In the genomic region with DNA sequence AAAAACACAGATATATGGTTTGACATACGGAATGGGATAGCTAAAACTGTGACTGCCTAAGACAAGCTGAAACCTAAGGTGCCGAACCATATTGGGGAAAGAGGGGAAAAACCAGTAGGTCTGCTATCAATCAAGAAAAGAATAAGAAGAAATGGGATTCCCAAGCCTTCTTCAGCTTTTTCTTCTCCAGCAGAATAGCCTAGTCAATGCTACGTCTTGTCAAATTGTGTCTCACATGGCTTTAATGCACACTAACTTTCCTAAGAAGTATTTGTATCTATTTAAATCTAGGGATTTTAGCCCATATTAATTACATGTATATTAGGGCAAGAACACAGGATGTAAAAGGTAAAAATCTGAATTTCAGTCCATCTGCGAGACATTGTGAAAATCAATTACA, we compare ENCODE assay signal across 9 cellular contexts. TPM values are rescaled to one million over a fixed set of nuclear protein-coding genes. Genes with fewer than 3 reads are reported as not detected.
A peak's percentile ranks its signal among the peaks of the same experiment; 100 is the strongest.
DNase-seq lines count a peak whose midpoint lies in the region; ATAC-seq and TF ChIP-seq lines count a peak whose summit lies in the region.
"Had no signal": no experiment of that assay in that cellular context is flagged by ENCODE, and none has a peak within 500 bp of the region (broad histone marks: within the 10 kb centered on the region; RNA-seq: fewer than 3 reads in every experiment).

No MANE protein-coding gene starts in this region.

- H3K9me3 ChIP-seq in SU-DHL-6 (ENCODE audit: insufficient read depth, low read length), result no peaks in the 10 kb centered on the region
- H3K9me3 ChIP-seq in gastroesophageal sphincter, result no peaks in the 10 kb centered on the region
- no peaks in the 10 kb centered on the region for H3K9me3 ChIP-seq in sigmoid colon

- H4K20me1 ChIP-seq in SU-DHL-6 (ENCODE audit: low read depth, low read length), result no peaks in the 10 kb centered on the region

- TF ChIP-seq EP300 in gastroesophageal sphincter (IDR thresholded peaks at IDR 0.05) (no peak), sigmoid colon (IDR thresholded peaks at IDR 0.05) (no peak)

- peak overlapping the region; percentile 82 for H3K4me2 ChIP-seq in SU-DHL-6 (ENCODE audit: low read depth, low read length, poor library complexity, severe bottlenecking)

- H3F3A ChIP-seq in SU-DHL-6 (ENCODE audit: insufficient read depth), result no peaks in the 10 kb centered on the region

- no peaks in the 10 kb centered on the region for H3K9me2 ChIP-seq in SU-DHL-6 (replicated peaks; ENCODE audit: insufficient read depth, low read length)

- H3K27ac ChIP-seq in SU-DHL-6 (ENCODE audit: low read depth, low read length) (peak overlapping the region; percentile 62; the same call in 1 of the 2 replicates), gastroesophageal sphincter (peak overlapping the region; percentile 41 to 93 (median 90)), sigmoid colon (peak overlapping the region; percentile 79 to 95 (median 87))

- no peak for DNase-seq in GM12865 (ENCODE audit: low read depth)
- no peak for DNase-seq in sigmoid colon
- no peak for DNase-seq in effector CD4-positive, alpha-beta T cell

- H3K9ac ChIP-seq in SU-DHL-6 (ENCODE audit: low read length), result peak overlapping the region; percentile 80

- no peak for TF ChIP-seq CTCF in GM12865 (IDR thresholded peaks at IDR 0.05; ENCODE audit: insufficient read depth, low read depth, low read length, missing control alignments)
- no peak for TF ChIP-seq CTCF in SU-DHL-6 (IDR thresholded peaks at IDR 0.05; ENCODE audit: insufficient read depth, low read length, poor library complexity, severe bottlenecking)
- no peak for TF ChIP-seq CTCF in gastroesophageal sphincter (IDR thresholded peaks at IDR 0.05)
- no peak for TF ChIP-seq CTCF in sigmoid colon (IDR thresholded peaks at IDR 0.05)

- H3K4me1 ChIP-seq in gastroesophageal sphincter (peaks cover 11 to 37% (median 12%) of the 10 kb centered on the region in 3 donors), sigmoid colon (peaks cover 0 to 40% (median 30%) of the 10 kb centered on the region in 4 donors)

- H3K36me3 ChIP-seq in SU-DHL-6 (ENCODE audit: low read length), result no peaks in the 10 kb centered on the region
- H3K36me3 ChIP-seq in gastroesophageal sphincter, result no peaks in the 10 kb centered on the region
- no peaks in the 10 kb centered on the region for H3K36me3 ChIP-seq in sigmoid colon

- H3K4me3 ChIP-seq in GM12865 (ENCODE audit: low read depth, low read length), result peak overlapping the region; percentile 91
- H3K4me3 ChIP-seq in SU-DHL-6 (ENCODE audit: insufficient read depth, low read length, poor library complexity, severe bottlenecking), result peak overlapping the region; percentile 87
- peak overlapping the region; percentile 53 to 87 for H3K4me3 ChIP-seq in gastroesophageal sphincter
- H3K4me3 ChIP-seq in sigmoid colon, result peak overlapping the region; percentile 54 to 93 (median 72)

- H3K27me3 ChIP-seq in SU-DHL-6 (ENCODE audit: low read length), result no peaks in the 10 kb centered on the region
- no peaks in the 10 kb centered on the region for H3K27me3 ChIP-seq in gastroesophageal sphincter
- no peaks in the 10 kb centered on the region for H3K27me3 ChIP-seq in sigmoid colon

- peaks cover 41% of the 10 kb centered on the region for H3K79me2 ChIP-seq in SU-DHL-6 (ENCODE audit: insufficient read depth, low read length)

- 29 to 44% methylated on average over 4 of the region's 4 CpGs for WGBS in gastroesophageal sphincter (ENCODE audit: low coverage in 1 of 2), 2 donors
- 39 to 71% methylated on average over 4 of the region's 4 CpGs for WGBS in sigmoid colon, 2 donors

- ATAC-seq in gastroesophageal sphincter, result no peak
- ATAC-seq in GM18520 (IDR thresholded peaks at IDR 0.05; ENCODE audit: unreplicated experiment), result no peak
- no peak for ATAC-seq in GM18519 (IDR thresholded peaks at IDR 0.05; ENCODE audit: low FRiP score, unreplicated experiment)
- ATAC-seq in HG02678 (IDR thresholded peaks at IDR 0.05; ENCODE audit: unreplicated experiment), result no peak

- TF ChIP-seq POLR2A in gastroesophageal sphincter (IDR thresholded peaks at IDR 0.05), result no peak
- TF ChIP-seq POLR2A in sigmoid colon (IDR thresholded peaks at IDR 0.05), result no peak

- intact Hi-C loops in sigmoid colon (cut with DNase I), result no loop called here

- peak overlapping the region; percentile 90 for H2AFZ ChIP-seq in SU-DHL-6 (ENCODE audit: low read depth, low read length, severe bottlenecking)

RNA-seq across cellular contexts. Expression of gene FBXO38, which starts 0.8 kb away (rescaled TPM):
- total RNA-seq in gastroesophageal sphincter (10 to 100 TPM; 29.6 to 80.2 (median 40.7) TPM), sigmoid colon (10 to 100 TPM; 46.0 to 59.6 (median 53.5) TPM)
- polyA plus RNA-seq in sigmoid colon, result 10 to 100 TPM; 11.4 to 17.4 (median 12.7) TPM

RNA-seq across cellular contexts. Expression of gene SPINK9, which starts 47.6 kb away (rescaled TPM):
- total RNA-seq in gastroesophageal sphincter, result not detected
- not detected for total RNA-seq in sigmoid colon
- polyA plus RNA-seq in sigmoid colon, result not detected
- total RNA-seq: lung microvascular endothelial cell had no signal
